1 cellular context compared by ENCODE assay signal in genomic region chr13:27353653-27354052, GRCh38.
TF ChIP-seq lines count a peak whose summit lies in the region.

No MANE protein-coding gene starts in this region.

TF ChIP-seq in H1, 55 proteins besides CTCF, POLR2A, EP300 and RAD21 (continued from another document):
- TF ChIP-seq, protein P1, sequence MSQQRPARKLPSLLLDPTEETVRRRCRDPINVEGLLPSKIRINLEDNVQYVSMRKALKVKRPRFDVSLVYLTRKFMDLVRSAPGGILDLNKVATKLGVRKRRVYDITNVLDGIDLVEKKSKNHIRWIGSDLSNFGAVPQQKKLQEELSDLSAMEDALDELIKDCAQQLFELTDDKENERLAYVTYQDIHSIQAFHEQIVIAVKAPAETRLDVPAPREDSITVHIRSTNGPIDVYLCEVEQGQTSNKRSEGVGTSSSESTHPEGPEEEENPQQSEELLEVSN (IDR thresholded peaks at IDR 0.05) = no peak
- TF ChIP-seq, protein P2, sequence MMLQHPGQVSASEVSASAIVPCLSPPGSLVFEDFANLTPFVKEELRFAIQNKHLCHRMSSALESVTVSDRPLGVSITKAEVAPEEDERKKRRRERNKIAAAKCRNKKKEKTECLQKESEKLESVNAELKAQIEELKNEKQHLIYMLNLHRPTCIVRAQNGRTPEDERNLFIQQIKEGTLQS (IDR thresholded peaks at IDR 0.05; ENCODE audit: insufficient read depth, low read depth, low read length) = no peak
